Comparison of ENCODE assay signal across 2 cellular contexts in the genomic region with DNA sequence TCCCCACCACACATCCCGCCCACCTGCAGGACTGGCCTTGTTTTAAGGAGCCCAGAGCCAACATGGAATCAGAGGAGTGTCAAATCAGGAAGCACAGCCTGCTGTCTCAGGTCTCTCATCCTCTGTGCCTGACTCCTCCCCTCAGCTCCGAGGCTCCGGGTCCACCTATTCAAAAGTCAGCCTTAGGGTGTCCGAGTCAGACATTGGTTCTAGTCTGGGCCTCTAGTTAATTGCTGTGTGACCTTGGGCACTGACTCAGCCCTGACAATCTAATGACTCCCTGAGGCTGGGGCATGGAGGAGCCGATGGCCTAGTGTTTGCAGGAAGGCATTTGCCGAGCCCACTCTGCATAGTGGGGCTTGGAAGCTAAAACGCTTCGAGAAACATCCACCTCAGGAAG.
TF ChIP-seq lines count a peak whose summit lies in the region.

No MANE protein-coding gene starts in this region.

TF ChIP-seq in GM23338, 12 proteins besides CTCF, POLR2A, EP300 and RAD21 (continued from another document):
- TF ChIP-seq REST (IDR thresholded peaks at IDR 0.05; ENCODE audit: unreplicated experiment) (no peak), ZNF114 (CRISPR knock-in tag; IDR thresholded peaks at IDR 0.05) (no peak), POLR2AphosphoS5 (IDR thresholded peaks at IDR 0.05; ENCODE audit: low read depth) (no peak), NANOG (IDR thresholded peaks at IDR 0.05; ENCODE audit: borderline replicate concordance) (no peak), ETS1 (IDR thresholded peaks at IDR 0.05) (no peak), EZH2 (IDR thresholded peaks at IDR 0.05; ENCODE audit: low read depth, unreplicated experiment) (no peak)
- TF ChIP-seq, protein P1, sequence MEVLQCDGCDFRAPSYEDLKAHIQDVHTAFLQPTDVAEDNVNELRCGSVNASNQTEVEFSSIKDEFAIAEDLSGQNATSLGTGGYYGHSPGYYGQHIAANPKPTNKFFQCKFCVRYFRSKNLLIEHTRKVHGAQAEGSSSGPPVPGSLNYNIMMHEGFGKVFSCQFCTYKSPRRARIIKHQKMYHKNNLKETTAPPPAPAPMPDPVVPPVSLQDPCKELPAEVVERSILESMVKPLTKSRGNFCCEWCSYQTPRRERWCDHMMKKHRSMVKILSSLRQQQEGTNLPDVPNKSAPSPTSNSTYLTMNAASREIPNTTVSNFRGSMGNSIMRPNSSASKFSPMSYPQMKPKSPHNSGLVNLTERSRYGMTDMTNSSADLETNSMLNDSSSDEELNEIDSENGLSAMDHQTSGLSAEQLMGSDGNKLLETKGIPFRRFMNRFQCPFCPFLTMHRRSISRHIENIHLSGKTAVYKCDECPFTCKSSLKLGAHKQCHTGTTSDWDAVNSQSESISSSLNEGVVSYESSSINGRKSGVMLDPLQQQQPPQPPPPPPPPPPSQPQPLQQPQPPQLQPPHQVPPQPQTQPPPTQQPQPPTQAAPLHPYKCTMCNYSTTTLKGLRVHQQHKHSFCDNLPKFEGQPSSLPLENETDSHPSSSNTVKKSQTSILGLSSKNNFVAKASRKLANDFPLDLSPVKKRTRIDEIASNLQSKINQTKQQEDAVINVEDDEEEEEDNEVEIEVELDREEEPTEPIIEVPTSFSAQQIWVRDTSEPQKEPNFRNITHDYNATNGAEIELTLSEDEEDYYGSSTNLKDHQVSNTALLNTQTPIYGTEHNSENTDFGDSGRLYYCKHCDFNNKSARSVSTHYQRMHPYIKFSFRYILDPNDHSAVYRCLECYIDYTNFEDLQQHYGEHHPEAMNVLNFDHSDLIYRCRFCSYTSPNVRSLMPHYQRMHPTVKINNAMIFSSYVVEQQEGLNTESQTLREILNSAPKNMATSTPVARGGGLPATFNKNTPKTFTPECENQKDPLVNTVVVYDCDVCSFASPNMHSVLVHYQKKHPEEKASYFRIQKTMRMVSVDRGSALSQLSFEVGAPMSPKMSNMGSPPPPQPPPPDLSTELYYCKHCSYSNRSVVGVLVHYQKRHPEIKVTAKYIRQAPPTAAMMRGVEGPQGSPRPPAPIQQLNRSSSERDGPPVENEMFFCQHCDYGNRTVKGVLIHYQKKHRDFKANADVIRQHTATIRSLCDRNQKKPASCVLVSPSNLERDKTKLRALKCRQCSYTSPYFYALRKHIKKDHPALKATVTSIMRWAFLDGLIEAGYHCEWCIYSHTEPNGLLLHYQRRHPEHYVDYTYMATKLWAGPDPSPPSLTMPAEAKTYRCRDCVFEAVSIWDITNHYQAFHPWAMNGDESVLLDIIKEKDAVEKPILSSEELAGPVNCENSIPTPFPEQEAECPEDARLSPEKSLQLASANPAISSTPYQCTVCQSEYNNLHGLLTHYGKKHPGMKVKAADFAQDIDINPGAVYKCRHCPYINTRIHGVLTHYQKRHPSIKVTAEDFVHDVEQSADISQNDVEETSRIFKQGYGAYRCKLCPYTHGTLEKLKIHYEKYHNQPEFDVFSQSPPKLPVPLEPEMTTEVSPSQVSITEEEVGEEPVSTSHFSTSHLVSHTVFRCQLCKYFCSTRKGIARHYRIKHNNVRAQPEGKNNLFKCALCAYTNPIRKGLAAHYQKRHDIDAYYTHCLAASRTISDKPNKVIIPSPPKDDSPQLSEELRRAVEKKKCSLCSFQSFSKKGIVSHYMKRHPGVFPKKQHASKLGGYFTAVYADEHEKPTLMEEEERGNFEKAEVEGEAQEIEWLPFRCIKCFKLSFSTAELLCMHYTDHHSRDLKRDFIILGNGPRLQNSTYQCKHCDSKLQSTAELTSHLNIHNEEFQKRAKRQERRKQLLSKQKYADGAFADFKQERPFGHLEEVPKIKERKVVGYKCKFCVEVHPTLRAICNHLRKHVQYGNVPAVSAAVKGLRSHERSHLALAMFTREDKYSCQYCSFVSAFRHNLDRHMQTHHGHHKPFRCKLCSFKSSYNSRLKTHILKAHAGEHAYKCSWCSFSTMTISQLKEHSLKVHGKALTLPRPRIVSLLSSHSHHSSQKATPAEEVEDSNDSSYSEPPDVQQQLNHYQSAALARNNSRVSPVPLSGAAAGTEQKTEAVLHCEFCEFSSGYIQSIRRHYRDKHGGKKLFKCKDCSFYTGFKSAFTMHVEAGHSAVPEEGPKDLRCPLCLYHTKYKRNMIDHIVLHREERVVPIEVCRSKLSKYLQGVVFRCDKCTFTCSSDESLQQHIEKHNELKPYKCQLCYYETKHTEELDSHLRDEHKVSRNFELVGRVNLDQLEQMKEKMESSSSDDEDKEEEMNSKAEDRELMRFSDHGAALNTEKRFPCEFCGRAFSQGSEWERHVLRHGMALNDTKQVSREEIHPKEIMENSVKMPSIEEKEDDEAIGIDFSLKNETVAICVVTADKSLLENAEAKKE (CRISPR knock-in tag; IDR thresholded peaks at IDR 0.05): no peak

TF ChIP-seq in WTC11, 78 proteins besides CTCF, POLR2A, EP300 and RAD21 (continued from another document):
- TF ChIP-seq ZNF532 (CRISPR knock-in tag; IDR thresholded peaks at IDR 0.05; ENCODE audit: borderline replicate concordance): no peak
- no peak for TF ChIP-seq IRF1 (CRISPR knock-in tag; IDR thresholded peaks at IDR 0.05)
- no peak for TF ChIP-seq FOXJ3 (CRISPR knock-in tag; IDR thresholded peaks at IDR 0.05; ENCODE audit: borderline replicate concordance)
- no peak for TF ChIP-seq ZNF219 (CRISPR knock-in tag; IDR thresholded peaks at IDR 0.05; ENCODE audit: borderline replicate concordance)
- TF ChIP-seq ZSCAN18 (CRISPR knock-in tag; IDR thresholded peaks at IDR 0.05): no peak
- TF ChIP-seq FOXP1 (CRISPR knock-in tag; IDR thresholded peaks at IDR 0.05; ENCODE audit: borderline replicate concordance): no peak
- no peak for TF ChIP-seq KAT7 (CRISPR knock-in tag; IDR thresholded peaks at IDR 0.05; ENCODE audit: borderline replicate concordance)
